In genomic region chr16:54487933-54488332, GRCh38 we compare ENCODE assay signal across 25 cellular contexts.
DNase-seq lines count a peak whose midpoint lies in the region; ATAC-seq and TF ChIP-seq lines count a peak whose summit lies in the region.
"Had no signal": no experiment of that assay in that cellular context is flagged by ENCODE, and none has a peak within 500 bp of the region (broad histone marks: within the 10 kb centered on the region; RNA-seq: fewer than 3 reads in every experiment).

No MANE protein-coding gene starts in this region.

- no peaks in the 10 kb centered on the region for H3K36me3 ChIP-seq in MG63
- no peaks in the 10 kb centered on the region for H3K36me3 ChIP-seq in subcutaneous abdominal adipose tissue (ENCODE audit: control insufficient read depth in 5 of 5, insufficient read depth in 5 of 5, low read length in 5 of 5)
- no peaks in the 10 kb centered on the region for H3K36me3 ChIP-seq in GM23338 (ENCODE audit: insufficient read depth)
- H3K36me3 ChIP-seq: BLaER1 treated with 17β-estradiol and CSF1 and Interleukin-3, amounts not matched to agents 10 nM and 100 nM; Peyer's patch; SJSA1 had no signal

- H3K9me2 ChIP-seq in GM23338 (ENCODE audit: insufficient read depth), result 0 out of 2 replicates have a peak, but pooled peaks cover 7% of the 10 kb centered on the region

- H3K9me3 ChIP-seq in MG63 (no peaks in the 10 kb centered on the region), right cardiac atrium (ENCODE audit: control insufficient read depth, low read length) (no peaks in the 10 kb centered on the region), subcutaneous abdominal adipose tissue (ENCODE audit: control insufficient read depth in 5 of 5, low read length in 5 of 5) (no peaks in the 10 kb centered on the region)
- H3K9me3 ChIP-seq: BLaER1 treated with 17β-estradiol and CSF1 and Interleukin-3, amounts not matched to agents 10 nM and 100 nM; Caco-2; Peyer's patch; SJSA1 had no signal

- H3K4me1 ChIP-seq in right cardiac atrium (ENCODE audit: control insufficient read depth, insufficient read depth, low read length) (peaks cover 4% of the 10 kb centered on the region), subcutaneous abdominal adipose tissue (ENCODE audit: control insufficient read depth in 5 of 5, insufficient read depth in 5 of 5, low read length in 5 of 5) (peaks cover 4 to 28% (median 12%) of the 10 kb centered on the region in 5 donors), GM23338 (ENCODE audit: insufficient read depth) (no peaks in the 10 kb centered on the region)
- H3K4me1 ChIP-seq: BLaER1 treated with 17β-estradiol and CSF1 and Interleukin-3, amounts not matched to agents 10 nM and 100 nM; Peyer's patch; SJSA1 had no signal

- no peak overlapping the region for H3K4me2 ChIP-seq in GM23338
- H3K4me2 ChIP-seq: BLaER1 treated with 17β-estradiol and CSF1 and Interleukin-3, amounts not matched to agents 10 nM and 100 nM had no signal

- no peaks in the 10 kb centered on the region for H3K79me2 ChIP-seq in GM23338 (replicated peaks; ENCODE audit: insufficient read depth)

- intact Hi-C loops in Right ventricle myocardium superior (cut with DNase I), result no loop called here
- intact Hi-C loops in right cardiac atrium (cut with DNase I), result no loop called here

- 61% methylated on average over 3 of the region's 3 CpGs for WGBS in right cardiac atrium

- no peak overlapping the region for H3K27ac Mint-ChIP-seq in GM23338
- no peak overlapping the region for H3K27ac Mint-ChIP-seq in naive thymus-derived CD8-positive, alpha-beta T cell
- H3K27ac Mint-ChIP-seq: CD4-positive, alpha-beta memory T cell; H9; HFFc6 had no signal

- no peaks in the 10 kb centered on the region for H3K9me3 Mint-ChIP-seq in GM23338
- peaks cover 0 to 8% (median 0%) of the 10 kb centered on the region in 9 donors for H3K9me3 Mint-ChIP-seq in naive thymus-derived CD8-positive, alpha-beta T cell
- H3K9me3 Mint-ChIP-seq: H9, HFFc6 had no signal

- H3K4me3 Mint-ChIP-seq in GM23338, result no peak overlapping the region
- no peak overlapping the region for H3K4me3 Mint-ChIP-seq in naive thymus-derived CD8-positive, alpha-beta T cell
- H3K4me3 Mint-ChIP-seq: CD4-positive, alpha-beta memory T cell; H9; HFFc6 had no signal

- H3K27ac ChIP-seq in right cardiac atrium (ENCODE audit: low read length), result no peak overlapping the region
- H3K27ac ChIP-seq in subcutaneous abdominal adipose tissue (ENCODE audit: low read depth, low read length), result peak overlapping the region; percentile 68
- no peak overlapping the region for H3K27ac ChIP-seq in GM23338 (ENCODE audit: low read depth)
- H3K27ac ChIP-seq: BLaER1 treated with 17β-estradiol and CSF1 and Interleukin-3, amounts not matched to agents 10 nM and 100 nM; Peyer's patch; SJSA1 had no signal

- no peak for TF ChIP-seq CTCF in GM23338 (conservative IDR thresholded peaks at IDR 0.05; ENCODE audit: low read depth in 2 of 2)

- H3F3A ChIP-seq in GM23338 (replicated peaks; ENCODE audit: low read depth), result no peaks in the 10 kb centered on the region

- H3K4me3 ChIP-seq in MG63 (no peak overlapping the region), right cardiac atrium (ENCODE audit: low read length) (no peak overlapping the region), subcutaneous abdominal adipose tissue (ENCODE audit: low read depth in 1 of 5, low read length in 5 of 5) (no peak overlapping the region), GM23338 (no peak overlapping the region)
- H3K4me3 ChIP-seq: BLaER1 treated with 17β-estradiol and CSF1 and Interleukin-3, amounts not matched to agents 10 nM and 100 nM; Peyer's patch; SJSA1 had no signal

- H2AFZ ChIP-seq in GM23338, result no peak overlapping the region

- peaks cover 5% of the 10 kb centered on the region for H3K27me3 Mint-ChIP-seq in GM23338 (ENCODE audit: insufficient read depth, low read depth, poor library complexity)
- H3K27me3 Mint-ChIP-seq in naive thymus-derived CD8-positive, alpha-beta T cell, result peaks cover 0 to 17% (median 4%) of the 10 kb centered on the region in 5 donors

- no peak overlapping the region for H3K9ac ChIP-seq in subcutaneous abdominal adipose tissue (ENCODE audit: low read length in 5 of 5)
- H3K9ac ChIP-seq: BLaER1 treated with 17β-estradiol and CSF1 and Interleukin-3, amounts not matched to agents 10 nM and 100 nM had no signal

- peak; percentile 32 for DNase-seq in MG63
- peak; percentile 68 for DNase-seq in Right ventricle myocardium superior
- peak; percentile 58 to 82 (median 72) for DNase-seq in right cardiac atrium
- no peak for DNase-seq in GM23338 (ENCODE audit: low spot score)
- DNase-seq in naive thymus-derived CD8-positive, alpha-beta T cell, result no peak
- DNase-seq: ACHN; Caco-2; CD4-positive, alpha-beta memory T cell; DMS 273 treated with DMSO at 0.1 percent for 48 hours; DMS79 treated with DMSO at 0.1 percent for 48 hours; H9; HFFc6; KG1; NCI-H1105 treated with DMSO at 0.1 percent for 48 hours; NCI-H1694; NCI-H2081; NCI-H2171; NCI-H345; NCI-H524; NCI-H82; Peyer's patch had no signal

- H3K27me3 ChIP-seq in MG63, result no peaks in the 10 kb centered on the region
- no peaks in the 10 kb centered on the region for H3K27me3 ChIP-seq in right cardiac atrium (ENCODE audit: control insufficient read depth, insufficient read depth)
- no peaks in the 10 kb centered on the region for H3K27me3 ChIP-seq in subcutaneous abdominal adipose tissue (ENCODE audit: control insufficient read depth in 5 of 5, insufficient read depth in 4 of 5, low read length in 5 of 5)
- H3K27me3 ChIP-seq in GM23338 (ENCODE audit: insufficient read depth), result no peaks in the 10 kb centered on the region
- H3K27me3 ChIP-seq: BLaER1 treated with 17β-estradiol and CSF1 and Interleukin-3, amounts not matched to agents 10 nM and 100 nM; Peyer's patch; SJSA1 had no signal

- no peaks in the 10 kb centered on the region for H3K36me3 Mint-ChIP-seq in GM23338 (ENCODE audit: low read depth)
- no peaks in the 10 kb centered on the region for H3K36me3 Mint-ChIP-seq in naive thymus-derived CD8-positive, alpha-beta T cell
- H3K36me3 Mint-ChIP-seq: CD4-positive, alpha-beta memory T cell had no signal

- POLR2A ChIA-PET in naive thymus-derived CD8-positive, alpha-beta T cell (lab: Charles Lee), result no interaction called here

- ATAC-seq in Right ventricle myocardium superior (ENCODE audit: poor library complexity) (peak; percentile 79), right cardiac atrium (peak; percentile 63 to 78), GM21576 (IDR thresholded peaks at IDR 0.05; ENCODE audit: unreplicated experiment) (no peak), GM23338 (no peak)
- no peak for ATAC-seq in naive thymus-derived CD8-positive, alpha-beta T cell

- H3K4me1 Mint-ChIP-seq in GM23338, result no peaks in the 10 kb centered on the region
- no peaks in the 10 kb centered on the region for H3K4me1 Mint-ChIP-seq in naive thymus-derived CD8-positive, alpha-beta T cell
- H3K4me1 Mint-ChIP-seq: CD4-positive, alpha-beta memory T cell had no signal

- H4K20me1 ChIP-seq in GM23338 (replicated peaks; ENCODE audit: insufficient read depth), result no peaks in the 10 kb centered on the region
- H4K20me1 ChIP-seq: BLaER1 treated with 17β-estradiol and CSF1 and Interleukin-3, amounts not matched to agents 10 nM and 100 nM had no signal

TF ChIP-seq in GM23338, 12 proteins besides CTCF, POLR2A, EP300 and RAD21:
- TF ChIP-seq ETS1 (IDR thresholded peaks at IDR 0.05), result no peak
- no peak for TF ChIP-seq ZNF114 (CRISPR knock-in tag; IDR thresholded peaks at IDR 0.05)
- no peak for TF ChIP-seq EZH2 (IDR thresholded peaks at IDR 0.05; ENCODE audit: low read depth, unreplicated experiment)
- no peak for TF ChIP-seq ZNF331 (CRISPR knock-in tag; IDR thresholded peaks at IDR 0.05; ENCODE audit: low read depth)
- no peak for TF ChIP-seq CREB1 (CRISPR knock-in tag; IDR thresholded peaks at IDR 0.05; ENCODE audit: low read depth)
- TF ChIP-seq JUNB (IDR thresholded peaks at IDR 0.05; ENCODE audit: unreplicated experiment), result no peak
- TF ChIP-seq STAT1 (IDR thresholded peaks at IDR 0.05; ENCODE audit: unreplicated experiment), result no peak

Comparison
In these comparisons a context has a peak if more than half of its experiments do, and no peak if none do; other contexts are left out.
1. DNase-seq: peak in MG63 (single experiment), Right ventricle myocardium superior (single experiment) and right cardiac atrium (3 of 3); none in GM23338 (single experiment) and naive thymus-derived CD8-positive, alpha-beta T cell (0 of 10).
2. ATAC-seq: peak in Right ventricle myocardium superior (single experiment) and right cardiac atrium (2 of 2); none in GM21576 (single experiment), GM23338 (single experiment) and naive thymus-derived CD8-positive, alpha-beta T cell (0 of 2).